ENCODE assay signal across 13 cellular contexts in the genomic region with DNA sequence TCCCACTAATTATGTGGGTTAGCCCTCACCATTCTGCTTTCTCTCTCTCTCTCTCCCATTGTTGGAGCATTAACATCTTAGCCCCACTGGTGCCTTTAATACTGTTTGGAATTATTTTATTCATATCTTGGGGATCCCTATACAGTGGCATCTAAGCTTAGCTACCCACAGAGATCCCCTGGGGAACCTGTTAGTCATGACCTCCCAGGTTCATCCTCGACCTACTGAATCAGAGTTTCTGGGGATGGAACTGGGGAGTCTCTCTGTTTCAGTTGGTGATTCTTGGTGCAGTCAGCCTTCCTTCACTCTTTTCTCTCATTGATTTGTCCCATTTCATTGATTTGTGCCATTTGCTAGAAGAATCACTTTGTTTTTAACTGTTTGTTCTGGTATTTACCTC.
DNase-seq lines count a peak whose midpoint lies in the region; ATAC-seq and TF ChIP-seq lines count a peak whose summit lies in the region.
"Had no signal": no experiment of that assay in that cellular context is flagged by ENCODE, and none has a peak within 500 bp of the region (broad histone marks: within the 10 kb centered on the region; RNA-seq: fewer than 3 reads in every experiment).

No MANE protein-coding gene starts in this region.

- H3K27ac ChIP-seq in HUES48 (ENCODE audit: low read depth, low read length), result peak overlapping the region; percentile 1

- no peak overlapping the region for H3K4me3 ChIP-seq in HUES48 (ENCODE audit: low read depth, low read length)

- H3K27me3 ChIP-seq in HUES48 (ENCODE audit: control insufficient read depth, insufficient read depth, low read length), result no peaks in the 10 kb centered on the region

- TF ChIP-seq CTCF in MCF 10A (IDR thresholded peaks at IDR 0.05; ENCODE audit: unreplicated experiment), result no peak

- POLR2A ChIA-PET in MCF 10A (lab: Yijun Ruan, JAX), result no interaction called here

- peak; percentile 65 to 95 for ATAC-seq in activated naive CD4-positive, alpha-beta T cell treated with anti-CD3 and anti-CD28 coated beads, Interleukin-2, amount 50 U/mL, for 72 hours
- ATAC-seq in activated T-helper 17 cell treated with anti-CD3 and anti-CD28 coated beads, Interleukin-2, amount 50 U/mL, for 72 hours (replicated peaks), result peak; percentile 85
- peak; percentile 24 for ATAC-seq in stimulated activated effector memory CD8-positive, alpha-beta T cell treated with anti-CD3 and anti-CD28 coated beads, Interleukin-12 subunit alpha, Interleukin-12 subunit beta, amount 100 ng/mL, for 72 hours

- no peak for DNase-seq in activated naive CD4-positive, alpha-beta T cell treated with anti-CD3 and anti-CD28 coated beads, Interleukin-2, amount 50 U/mL, for 72 hours (ENCODE audit: low spot score in 2 of 2)
- DNase-seq in activated naive CD4-positive, alpha-beta T cell treated with anti-CD3 and anti-CD28 coated beads for 36 hours, result no peak
- no peak for DNase-seq in stimulated activated effector memory CD8-positive, alpha-beta T cell treated with anti-CD3 and anti-CD28 coated beads, Interleukin-12 subunit alpha, Interleukin-12 subunit beta, amount 100 ng/mL, for 72 hours (ENCODE audit: low spot score in 2 of 2)
- DNase-seq in HCEC 1CT (no peak), MCF 10A (ENCODE audit: unreplicated experiment) (no peak)
- DNase-seq: C1 segment of cervical spinal cord; CD4-positive, alpha-beta memory T cell; DMS79; GOT3; H9 had no signal

- H3K4me1 Mint-ChIP-seq in activated naive CD4-positive, alpha-beta T cell treated with anti-CD3 and anti-CD28 coated beads for 36 hours (ENCODE audit: low read depth), result peaks cover 64% of the 10 kb centered on the region
- peaks cover 37% of the 10 kb centered on the region for H3K4me1 Mint-ChIP-seq in activated T-helper 17 cell treated with anti-CD3 and anti-CD28 coated beads, Interleukin-2, amount 50 U/mL, for 72 hours
- H3K4me1 Mint-ChIP-seq in stimulated activated effector memory CD8-positive, alpha-beta T cell treated with anti-CD3 and anti-CD28 coated beads, Interleukin-12 subunit alpha, Interleukin-12 subunit beta, amount 100 ng/mL, for 72 hours, result peaks cover 10% of the 10 kb centered on the region
- peaks cover 1% of the 10 kb centered on the region for H3K4me1 Mint-ChIP-seq in MCF 10A (ENCODE audit: insufficient read depth, unreplicated experiment)
- H3K4me1 Mint-ChIP-seq: B cell had no signal

- H3K36me3 ChIP-seq in HUES48 (ENCODE audit: control insufficient read depth, insufficient read depth, low read length), result no peaks in the 10 kb centered on the region

- no peaks in the 10 kb centered on the region for H3K9me3 ChIP-seq in HUES48 (ENCODE audit: control insufficient read depth, insufficient read depth, low read length)

- H3K4me3 Mint-ChIP-seq in activated naive CD4-positive, alpha-beta T cell treated with anti-CD3 and anti-CD28 coated beads for 36 hours, result no peak overlapping the region
- H3K4me3 Mint-ChIP-seq in activated T-helper 17 cell treated with anti-CD3 and anti-CD28 coated beads, Interleukin-2, amount 50 U/mL, for 72 hours, result no peak overlapping the region
- H3K4me3 Mint-ChIP-seq in stimulated activated effector memory CD8-positive, alpha-beta T cell treated with anti-CD3 and anti-CD28 coated beads, Interleukin-12 subunit alpha, Interleukin-12 subunit beta, amount 100 ng/mL, for 72 hours, result no peak overlapping the region
- no peak overlapping the region for H3K4me3 Mint-ChIP-seq in MCF 10A (ENCODE audit: unreplicated experiment)
- H3K4me3 Mint-ChIP-seq: B cell, H9 had no signal

- H3K9ac ChIP-seq in HUES48 (ENCODE audit: low read depth, low read length), result no peak overlapping the region

- H3K36me3 Mint-ChIP-seq in activated naive CD4-positive, alpha-beta T cell treated with anti-CD3 and anti-CD28 coated beads, Interleukin-2, amount 50 U/mL, for 72 hours, result peaks cover 0 to 7% of the 10 kb centered on the region in 2 donors
- H3K36me3 Mint-ChIP-seq in activated naive CD4-positive, alpha-beta T cell treated with anti-CD3 and anti-CD28 coated beads for 36 hours (ENCODE audit: low read depth), result no peaks in the 10 kb centered on the region
- no peaks in the 10 kb centered on the region for H3K36me3 Mint-ChIP-seq in activated T-helper 17 cell treated with anti-CD3 and anti-CD28 coated beads, Interleukin-2, amount 50 U/mL, for 72 hours (ENCODE audit: low read depth)
- H3K36me3 Mint-ChIP-seq in stimulated activated effector memory CD8-positive, alpha-beta T cell treated with anti-CD3 and anti-CD28 coated beads, Interleukin-12 subunit alpha, Interleukin-12 subunit beta, amount 100 ng/mL, for 72 hours, result no peaks in the 10 kb centered on the region
- H3K36me3 Mint-ChIP-seq in MCF 10A (ENCODE audit: insufficient read depth, unreplicated experiment), result no peaks in the 10 kb centered on the region
- H3K36me3 Mint-ChIP-seq: CD4-positive, alpha-beta memory T cell had no signal

- H3K4me1 ChIP-seq in HUES48 (ENCODE audit: control insufficient read depth, insufficient read depth, low read length), result peaks cover 15% of the 10 kb centered on the region

- no TSS peak for BruUV-seq in MCF 10A (replicated peaks; lab: Mats Ljungman, UMichigan)

- no peaks in the 10 kb centered on the region for H3K9me3 Mint-ChIP-seq in activated naive CD4-positive, alpha-beta T cell treated with anti-CD3 and anti-CD28 coated beads, Interleukin-2, amount 50 U/mL, for 72 hours
- no peaks in the 10 kb centered on the region for H3K9me3 Mint-ChIP-seq in activated naive CD4-positive, alpha-beta T cell treated with anti-CD3 and anti-CD28 coated beads for 36 hours
- peaks cover 3% of the 10 kb centered on the region for H3K9me3 Mint-ChIP-seq in activated T-helper 17 cell treated with anti-CD3 and anti-CD28 coated beads, Interleukin-2, amount 50 U/mL, for 72 hours
- no peaks in the 10 kb centered on the region for H3K9me3 Mint-ChIP-seq in stimulated activated effector memory CD8-positive, alpha-beta T cell treated with anti-CD3 and anti-CD28 coated beads, Interleukin-12 subunit alpha, Interleukin-12 subunit beta, amount 100 ng/mL, for 72 hours
- H3K9me3 Mint-ChIP-seq in MCF 10A (ENCODE audit: unreplicated experiment), result no peaks in the 10 kb centered on the region

- CTCF ChIA-PET in activated naive CD4-positive, alpha-beta T cell treated with anti-CD3 and anti-CD28 coated beads for 36 hours (lab: Charles Lee), result no interaction called here
- CTCF ChIA-PET in MCF 10A (lab: Yijun Ruan, JAX), result no interaction called here

- no peaks in the 10 kb centered on the region for H3K27me3 Mint-ChIP-seq in activated naive CD4-positive, alpha-beta T cell treated with anti-CD3 and anti-CD28 coated beads for 36 hours (ENCODE audit: low read depth)
- H3K27me3 Mint-ChIP-seq in activated T-helper 17 cell treated with anti-CD3 and anti-CD28 coated beads, Interleukin-2, amount 50 U/mL, for 72 hours, result no peaks in the 10 kb centered on the region
- peaks cover 11% of the 10 kb centered on the region for H3K27me3 Mint-ChIP-seq in MCF 10A (ENCODE audit: insufficient read depth, unreplicated experiment)
- H3K27me3 Mint-ChIP-seq: CD4-positive, alpha-beta memory T cell had no signal

- no peak overlapping the region for H3K27ac Mint-ChIP-seq in activated naive CD4-positive, alpha-beta T cell treated with anti-CD3 and anti-CD28 coated beads, Interleukin-2, amount 50 U/mL, for 72 hours
- no peak overlapping the region for H3K27ac Mint-ChIP-seq in activated naive CD4-positive, alpha-beta T cell treated with anti-CD3 and anti-CD28 coated beads for 36 hours
- no peak overlapping the region for H3K27ac Mint-ChIP-seq in activated T-helper 17 cell treated with anti-CD3 and anti-CD28 coated beads, Interleukin-2, amount 50 U/mL, for 72 hours
- H3K27ac Mint-ChIP-seq in stimulated activated effector memory CD8-positive, alpha-beta T cell treated with anti-CD3 and anti-CD28 coated beads, Interleukin-12 subunit alpha, Interleukin-12 subunit beta, amount 100 ng/mL, for 72 hours, result no peak overlapping the region
- H3K27ac Mint-ChIP-seq in MCF 10A (ENCODE audit: low read depth, unreplicated experiment), result no peak overlapping the region
- H3K27ac Mint-ChIP-seq: B cell; CD4-positive, alpha-beta memory T cell; H9 had no signal

- intact Hi-C loops in activated naive CD4-positive, alpha-beta T cell treated with anti-CD3 and anti-CD28 coated beads for 36 hours (cut with micrococcal nuclease), result loop anchor here (1.0 kb wide), 1 partner anchor 11 kb away; no protein-coding TSS in a partner anchor
- intact Hi-C loops in MCF 10A (cut with micrococcal nuclease), result no loop called here

Comparison
In these comparisons a context has a peak if more than half of its experiments do, and no peak if none do; other contexts are left out.
1. ATAC-seq: peak in every context shown above with its lines; median percentile 85 in activated T-helper 17 cell treated with anti-CD3 and anti-CD28 coated beads, Interleukin-2, amount 50 U/mL, for 72 hours; 80 in activated naive CD4-positive, alpha-beta T cell treated with anti-CD3 and anti-CD28 coated beads, Interleukin-2, amount 50 U/mL, for 72 hours; 24 in stimulated activated effector memory CD8-positive, alpha-beta T cell treated with anti-CD3 and anti-CD28 coated beads, Interleukin-12 subunit alpha, Interleukin-12 subunit beta, amount 100 ng/mL, for 72 hours.